1 cellular context compared by ENCODE assay signal in the genomic region with DNA sequence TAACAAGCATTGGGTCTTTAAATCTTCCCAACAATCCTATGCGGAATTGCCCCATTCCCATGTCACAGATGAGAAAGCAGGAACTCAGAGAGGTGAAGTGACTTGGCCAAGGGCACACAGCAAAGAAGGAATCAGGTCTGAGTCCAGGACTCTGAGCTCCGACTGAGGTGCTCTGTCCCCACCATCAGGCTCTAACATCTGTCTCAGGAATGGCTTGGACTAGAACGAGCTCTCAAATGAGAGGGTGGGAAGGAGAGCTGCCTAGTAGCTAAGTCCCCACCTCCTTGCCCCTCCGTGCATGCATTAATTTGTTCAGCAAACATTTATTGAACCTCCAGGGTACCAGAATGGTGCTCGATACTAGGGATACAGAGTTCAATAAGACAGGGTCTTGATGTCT.
TF ChIP-seq lines count a peak whose summit lies in the region.

No MANE protein-coding gene starts in this region.

TF ChIP-seq in A549, 52 proteins besides CTCF, POLR2A, EP300 and RAD21 (continued from another document):
- peak; percentile 62; the same call in 1 of the 2 replicates for TF ChIP-seq HOXB13 (CRISPR knock-in tag; IDR thresholded peaks at IDR 0.05; ENCODE audit: low read depth)
- TF ChIP-seq, protein P1, sequence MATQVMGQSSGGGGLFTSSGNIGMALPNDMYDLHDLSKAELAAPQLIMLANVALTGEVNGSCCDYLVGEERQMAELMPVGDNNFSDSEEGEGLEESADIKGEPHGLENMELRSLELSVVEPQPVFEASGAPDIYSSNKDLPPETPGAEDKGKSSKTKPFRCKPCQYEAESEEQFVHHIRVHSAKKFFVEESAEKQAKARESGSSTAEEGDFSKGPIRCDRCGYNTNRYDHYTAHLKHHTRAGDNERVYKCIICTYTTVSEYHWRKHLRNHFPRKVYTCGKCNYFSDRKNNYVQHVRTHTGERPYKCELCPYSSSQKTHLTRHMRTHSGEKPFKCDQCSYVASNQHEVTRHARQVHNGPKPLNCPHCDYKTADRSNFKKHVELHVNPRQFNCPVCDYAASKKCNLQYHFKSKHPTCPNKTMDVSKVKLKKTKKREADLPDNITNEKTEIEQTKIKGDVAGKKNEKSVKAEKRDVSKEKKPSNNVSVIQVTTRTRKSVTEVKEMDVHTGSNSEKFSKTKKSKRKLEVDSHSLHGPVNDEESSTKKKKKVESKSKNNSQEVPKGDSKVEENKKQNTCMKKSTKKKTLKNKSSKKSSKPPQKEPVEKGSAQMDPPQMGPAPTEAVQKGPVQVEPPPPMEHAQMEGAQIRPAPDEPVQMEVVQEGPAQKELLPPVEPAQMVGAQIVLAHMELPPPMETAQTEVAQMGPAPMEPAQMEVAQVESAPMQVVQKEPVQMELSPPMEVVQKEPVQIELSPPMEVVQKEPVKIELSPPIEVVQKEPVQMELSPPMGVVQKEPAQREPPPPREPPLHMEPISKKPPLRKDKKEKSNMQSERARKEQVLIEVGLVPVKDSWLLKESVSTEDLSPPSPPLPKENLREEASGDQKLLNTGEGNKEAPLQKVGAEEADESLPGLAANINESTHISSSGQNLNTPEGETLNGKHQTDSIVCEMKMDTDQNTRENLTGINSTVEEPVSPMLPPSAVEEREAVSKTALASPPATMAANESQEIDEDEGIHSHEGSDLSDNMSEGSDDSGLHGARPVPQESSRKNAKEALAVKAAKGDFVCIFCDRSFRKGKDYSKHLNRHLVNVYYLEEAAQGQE (IDR thresholded peaks at IDR 0.05): peak; percentile 30; the same call in 1 of the 2 replicates
- peak; percentile 28 for TF ChIP-seq TFCP2L1 (CRISPR knock-in tag; IDR thresholded peaks at IDR 0.05)
- no peak for TF ChIP-seq CBX2 (IDR thresholded peaks at IDR 0.05; ENCODE audit: borderline replicate concordance, low read depth)
- TF ChIP-seq CHD4 (IDR thresholded peaks at IDR 0.05; ENCODE audit: borderline replicate concordance): no peak
- 0 out of 2 replicates have a peak, but pooled peaks have one; percentile 11 for TF ChIP-seq POLR2AphosphoS2 (conservative IDR thresholded peaks at IDR 0.05; ENCODE audit: low read length)
- peak; percentile 19; the same call in 1 of the 2 replicates for TF ChIP-seq KDM1A (IDR thresholded peaks at IDR 0.05; ENCODE audit: low read depth)
- TF ChIP-seq ZSCAN20 (CRISPR knock-in tag; IDR thresholded peaks at IDR 0.05): peak; percentile 6
- peak; percentile 96 for TF ChIP-seq ZFP36 (IDR thresholded peaks at IDR 0.05; ENCODE audit: borderline replicate concordance, partially characterized antibody)
- TF ChIP-seq TP53 (CRISPR knock-in tag; IDR thresholded peaks at IDR 0.05): peak; percentile 89; the same call in 1 of the 2 replicates
- peak; percentile 8; the same call in 1 of the 2 replicates for TF ChIP-seq ZNF302 (CRISPR knock-in tag; IDR thresholded peaks at IDR 0.05)
- TF ChIP-seq HOXA7 (CRISPR knock-in tag; IDR thresholded peaks at IDR 0.05): 0 out of 2 replicates have a peak, but pooled peaks have one; percentile 72
- TF ChIP-seq, protein P2, sequence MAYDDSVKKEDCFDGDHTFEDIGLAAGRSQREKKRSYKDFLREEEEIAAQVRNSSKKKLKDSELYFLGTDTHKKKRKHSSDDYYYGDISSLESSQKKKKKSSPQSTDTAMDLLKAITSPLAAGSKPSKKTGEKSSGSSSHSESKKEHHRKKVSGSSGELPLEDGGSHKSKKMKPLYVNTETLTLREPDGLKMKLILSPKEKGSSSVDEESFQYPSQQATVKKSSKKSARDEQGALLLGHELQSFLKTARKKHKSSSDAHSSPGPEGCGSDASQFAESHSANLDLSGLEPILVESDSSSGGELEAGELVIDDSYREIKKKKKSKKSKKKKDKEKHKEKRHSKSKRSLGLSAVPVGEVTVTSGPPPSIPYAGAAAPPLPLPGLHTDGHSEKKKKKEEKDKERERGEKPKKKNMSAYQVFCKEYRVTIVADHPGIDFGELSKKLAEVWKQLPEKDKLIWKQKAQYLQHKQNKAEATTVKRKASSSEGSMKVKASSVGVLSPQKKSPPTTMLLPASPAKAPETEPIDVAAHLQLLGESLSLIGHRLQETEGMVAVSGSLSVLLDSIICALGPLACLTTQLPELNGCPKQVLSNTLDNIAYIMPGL (CRISPR knock-in tag; IDR thresholded peaks at IDR 0.05; ENCODE audit: borderline replicate concordance): no peak
